Comparison of ENCODE assay signal across 2 cellular contexts in the genomic region with DNA sequence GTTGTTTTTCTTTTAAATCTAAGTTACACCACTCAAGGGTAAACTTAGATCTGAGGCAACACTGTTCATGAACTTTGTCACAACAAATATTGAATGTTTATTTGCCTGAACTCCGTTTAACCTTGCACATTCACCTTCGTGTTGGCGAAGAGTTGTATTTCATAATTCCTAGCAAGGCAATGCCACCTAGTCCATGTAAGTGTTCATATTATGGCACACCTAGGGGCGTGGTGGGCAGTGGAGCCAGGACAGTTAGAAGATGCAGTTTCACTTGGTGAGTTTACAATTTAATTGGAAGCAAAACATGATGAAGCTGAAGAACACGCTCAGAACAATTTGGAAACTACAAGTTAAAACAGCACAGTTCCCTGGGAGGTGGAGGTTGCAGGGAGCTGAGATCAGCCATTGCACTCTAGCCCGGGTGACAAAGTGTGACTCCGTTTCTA.
TF ChIP-seq lines count a peak whose summit lies in the region.

No MANE protein-coding gene starts in this region.

TF ChIP-seq in IMR-90, 13 proteins besides CTCF, POLR2A, EP300 and RAD21:
- TF ChIP-seq MXI1 (IDR thresholded peaks at IDR 0.05; ENCODE audit: borderline replicate concordance, low read depth, low read length) (no peak), BHLHE40 (IDR thresholded peaks at IDR 0.05; ENCODE audit: low read depth, low read length) (no peak), SMC3 (IDR thresholded peaks at IDR 0.05; ENCODE audit: low read depth, low read length) (no peak), CHD1 (IDR thresholded peaks at IDR 0.05; ENCODE audit: low read depth, low read length) (no peak)
- TF ChIP-seq, protein P1, sequence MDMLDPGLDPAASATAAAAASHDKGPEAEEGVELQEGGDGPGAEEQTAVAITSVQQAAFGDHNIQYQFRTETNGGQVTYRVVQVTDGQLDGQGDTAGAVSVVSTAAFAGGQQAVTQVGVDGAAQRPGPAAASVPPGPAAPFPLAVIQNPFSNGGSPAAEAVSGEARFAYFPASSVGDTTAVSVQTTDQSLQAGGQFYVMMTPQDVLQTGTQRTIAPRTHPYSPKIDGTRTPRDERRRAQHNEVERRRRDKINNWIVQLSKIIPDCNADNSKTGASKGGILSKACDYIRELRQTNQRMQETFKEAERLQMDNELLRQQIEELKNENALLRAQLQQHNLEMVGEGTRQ (IDR thresholded peaks at IDR 0.05; ENCODE audit: low read depth, low read length), result no peak

TF ChIP-seq in liver, 16 proteins besides CTCF, POLR2A, EP300 and RAD21:
- TF ChIP-seq SP1 (IDR thresholded peaks at IDR 0.05) (peak; percentile 94), RXRA (IDR thresholded peaks at IDR 0.05) (peak; percentile 99), GABPA (IDR thresholded peaks at IDR 0.05 in 1 of 2, conservative IDR thresholded peaks at IDR 0.05 in 1 of 2) (no peak), HNF4G (IDR thresholded peaks at IDR 0.05) (peak; percentile 81), FOXA1 (IDR thresholded peaks at IDR 0.05) (peak; percentile 83), YY1 (IDR thresholded peaks at IDR 0.05) (peak; percentile 88), HNF4A (conservative IDR thresholded peaks at IDR 0.05) (peak; percentile 92 to 94), NR2F2 (IDR thresholded peaks at IDR 0.05) (peak; percentile 29), FOXA2 (IDR thresholded peaks at IDR 0.05) (peak; percentile 83), JUND (IDR thresholded peaks at IDR 0.05) (peak; percentile 91), MAX (IDR thresholded peaks at IDR 0.05) (peak; percentile 44), TAF1 (conservative IDR thresholded peaks at IDR 0.05) (peak; percentile 32), ATF3 (IDR thresholded peaks at IDR 0.05) (no peak), EGR1 (IDR thresholded peaks at IDR 0.05; ENCODE audit: low read depth in 2 of 2) (peak in 1 of 2 donors; percentile 64)
- TF ChIP-seq, protein P2, sequence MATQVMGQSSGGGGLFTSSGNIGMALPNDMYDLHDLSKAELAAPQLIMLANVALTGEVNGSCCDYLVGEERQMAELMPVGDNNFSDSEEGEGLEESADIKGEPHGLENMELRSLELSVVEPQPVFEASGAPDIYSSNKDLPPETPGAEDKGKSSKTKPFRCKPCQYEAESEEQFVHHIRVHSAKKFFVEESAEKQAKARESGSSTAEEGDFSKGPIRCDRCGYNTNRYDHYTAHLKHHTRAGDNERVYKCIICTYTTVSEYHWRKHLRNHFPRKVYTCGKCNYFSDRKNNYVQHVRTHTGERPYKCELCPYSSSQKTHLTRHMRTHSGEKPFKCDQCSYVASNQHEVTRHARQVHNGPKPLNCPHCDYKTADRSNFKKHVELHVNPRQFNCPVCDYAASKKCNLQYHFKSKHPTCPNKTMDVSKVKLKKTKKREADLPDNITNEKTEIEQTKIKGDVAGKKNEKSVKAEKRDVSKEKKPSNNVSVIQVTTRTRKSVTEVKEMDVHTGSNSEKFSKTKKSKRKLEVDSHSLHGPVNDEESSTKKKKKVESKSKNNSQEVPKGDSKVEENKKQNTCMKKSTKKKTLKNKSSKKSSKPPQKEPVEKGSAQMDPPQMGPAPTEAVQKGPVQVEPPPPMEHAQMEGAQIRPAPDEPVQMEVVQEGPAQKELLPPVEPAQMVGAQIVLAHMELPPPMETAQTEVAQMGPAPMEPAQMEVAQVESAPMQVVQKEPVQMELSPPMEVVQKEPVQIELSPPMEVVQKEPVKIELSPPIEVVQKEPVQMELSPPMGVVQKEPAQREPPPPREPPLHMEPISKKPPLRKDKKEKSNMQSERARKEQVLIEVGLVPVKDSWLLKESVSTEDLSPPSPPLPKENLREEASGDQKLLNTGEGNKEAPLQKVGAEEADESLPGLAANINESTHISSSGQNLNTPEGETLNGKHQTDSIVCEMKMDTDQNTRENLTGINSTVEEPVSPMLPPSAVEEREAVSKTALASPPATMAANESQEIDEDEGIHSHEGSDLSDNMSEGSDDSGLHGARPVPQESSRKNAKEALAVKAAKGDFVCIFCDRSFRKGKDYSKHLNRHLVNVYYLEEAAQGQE (IDR thresholded peaks at IDR 0.05), result peak; percentile 71
- TF ChIP-seq, protein P3, sequence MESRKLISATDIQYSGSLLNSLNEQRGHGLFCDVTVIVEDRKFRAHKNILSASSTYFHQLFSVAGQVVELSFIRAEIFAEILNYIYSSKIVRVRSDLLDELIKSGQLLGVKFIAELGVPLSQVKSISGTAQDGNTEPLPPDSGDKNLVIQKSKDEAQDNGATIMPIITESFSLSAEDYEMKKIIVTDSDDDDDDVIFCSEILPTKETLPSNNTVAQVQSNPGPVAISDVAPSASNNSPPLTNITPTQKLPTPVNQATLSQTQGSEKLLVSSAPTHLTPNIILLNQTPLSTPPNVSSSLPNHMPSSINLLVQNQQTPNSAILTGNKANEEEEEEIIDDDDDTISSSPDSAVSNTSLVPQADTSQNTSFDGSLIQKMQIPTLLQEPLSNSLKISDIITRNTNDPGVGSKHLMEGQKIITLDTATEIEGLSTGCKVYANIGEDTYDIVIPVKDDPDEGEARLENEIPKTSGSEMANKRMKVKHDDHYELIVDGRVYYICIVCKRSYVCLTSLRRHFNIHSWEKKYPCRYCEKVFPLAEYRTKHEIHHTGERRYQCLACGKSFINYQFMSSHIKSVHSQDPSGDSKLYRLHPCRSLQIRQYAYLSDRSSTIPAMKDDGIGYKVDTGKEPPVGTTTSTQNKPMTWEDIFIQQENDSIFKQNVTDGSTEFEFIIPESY (IDR thresholded peaks at IDR 0.05), result peak; percentile 82
